ENCODE assay signal across 1 cellular context in genomic region chr10:73653701-73654100, GRCh38.
TF ChIP-seq lines count a peak whose summit lies in the region.

No MANE protein-coding gene starts in this region.

TF ChIP-seq in H1, 55 proteins besides CTCF, POLR2A, EP300 and RAD21:
- TF ChIP-seq SP1 (IDR thresholded peaks at IDR 0.05; ENCODE audit: low read depth, low read length) (no peak), MAFK (IDR thresholded peaks at IDR 0.05; ENCODE audit: low read depth, low read length) (no peak), SP2 (IDR thresholded peaks at IDR 0.05; ENCODE audit: low read length) (no peak), SUZ12 (IDR thresholded peaks at IDR 0.05; ENCODE audit: low read length) (no peak), TAF7 (optimal IDR thresholded peaks at IDR 0.05; ENCODE audit: borderline replicate concordance, low read depth, low read length) (no peak), EGR1 (IDR thresholded peaks at IDR 0.05; ENCODE audit: borderline replicate concordance, low read depth, low read length) (no peak), JUN (IDR thresholded peaks at IDR 0.05; ENCODE audit: low read depth, low read length) (no peak), KDM5A (IDR thresholded peaks at IDR 0.05; ENCODE audit: low read length) (no peak), CBX5 (IDR thresholded peaks at IDR 0.05; ENCODE audit: low read depth, low read length) (no peak)
